9 cellular contexts compared by ENCODE assay signal in the genomic region with DNA sequence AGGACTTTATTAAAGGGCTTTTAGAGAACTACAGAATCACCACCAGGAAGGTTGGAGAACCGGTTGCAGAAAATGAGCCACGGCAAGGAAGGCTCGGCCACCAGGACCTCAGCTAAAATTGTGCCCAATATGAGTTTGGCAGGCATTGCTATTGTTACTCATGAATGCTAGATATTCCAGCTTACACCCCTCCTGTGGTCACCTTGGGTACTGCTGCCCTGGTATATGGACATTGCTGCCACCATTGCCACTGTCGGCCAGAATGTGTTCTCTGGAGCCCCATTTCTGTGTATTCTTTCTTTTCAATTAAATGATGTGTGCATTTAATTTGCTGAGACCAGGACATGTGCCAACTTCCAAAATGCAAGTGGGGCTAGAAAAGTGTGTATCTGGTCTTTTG.
DNase-seq lines count a peak whose midpoint lies in the region; ATAC-seq and TF ChIP-seq lines count a peak whose summit lies in the region.
"Had no signal": no experiment of that assay in that cellular context is flagged by ENCODE, and none has a peak within 500 bp of the region (broad histone marks: within the 10 kb centered on the region; RNA-seq: fewer than 3 reads in every experiment).

No MANE protein-coding gene starts in this region.

- peak; percentile 78 for TF ChIP-seq CTCF in WERI-Rb-1 (IDR thresholded peaks at IDR 0.05; ENCODE audit: low read depth, low read length)
- TF ChIP-seq CTCF in thyroid gland (IDR thresholded peaks at IDR 0.05), result peak in 1 of 6 experiments; percentile 40

- no peaks in the 10 kb centered on the region for H3K4me1 ChIP-seq in thyroid gland

- no peak overlapping the region for H3K4me3 ChIP-seq in WERI-Rb-1 (ENCODE audit: low read depth, low read length)
- no peak overlapping the region for H3K4me3 ChIP-seq in thyroid gland (replicated peaks in 1 of 3)

- TF ChIP-seq POLR2A in thyroid gland (IDR thresholded peaks at IDR 0.05), result no peak

- H3K4me3 Mint-ChIP-seq in activated CD8-positive, alpha-beta memory T cell treated with anti-CD3 and anti-CD28 coated beads, Interleukin-2, amount 10 ng/mL, durations not matched to agents 7 days and 5 days, result no peak overlapping the region
- H3K4me3 Mint-ChIP-seq: activated naive CD4-positive, alpha-beta T cell treated with anti-CD3 and anti-CD28 coated beads, Interleukin-2, amount 50 U/mL, for 24 hours had no signal

- CTCF ChIA-PET in activated CD8-positive, alpha-beta memory T cell treated with anti-CD3 and anti-CD28 coated beads, Interleukin-2, amount 10 ng/mL, durations not matched to agents 7 days and 5 days (lab: Charles Lee), result no interaction called here

- H3K27ac Mint-ChIP-seq in activated CD8-positive, alpha-beta memory T cell treated with anti-CD3 and anti-CD28 coated beads, Interleukin-2, amount 10 ng/mL, durations not matched to agents 7 days and 5 days, result no peak overlapping the region
- H3K27ac Mint-ChIP-seq: activated naive CD4-positive, alpha-beta T cell treated with anti-CD3 and anti-CD28 coated beads, Interleukin-2, amount 50 U/mL, for 24 hours had no signal

- no peak overlapping the region for H3K27ac ChIP-seq in WERI-Rb-1
- no peak overlapping the region for H3K27ac ChIP-seq in thyroid gland

- intact Hi-C loops in thyroid gland (cut with DNase I), result no loop called here

- H3K36me3 Mint-ChIP-seq in activated CD8-positive, alpha-beta memory T cell treated with anti-CD3 and anti-CD28 coated beads, Interleukin-2, amount 10 ng/mL, durations not matched to agents 7 days and 5 days, result no peaks in the 10 kb centered on the region
- H3K36me3 Mint-ChIP-seq: activated naive CD4-positive, alpha-beta T cell treated with anti-CD3 and anti-CD28 coated beads, Interleukin-2, amount 50 U/mL, for 24 hours had no signal

- no peaks in the 10 kb centered on the region for H3K27me3 Mint-ChIP-seq in activated CD8-positive, alpha-beta memory T cell treated with anti-CD3 and anti-CD28 coated beads, Interleukin-2, amount 10 ng/mL, durations not matched to agents 7 days and 5 days
- H3K27me3 Mint-ChIP-seq: activated naive CD4-positive, alpha-beta T cell treated with anti-CD3 and anti-CD28 coated beads, Interleukin-2, amount 50 U/mL, for 24 hours had no signal

- DNase-seq in stimulated activated CD4-positive, alpha-beta T cell treated with anti-CD3 and anti-CD28 coated beads, Interleukin-12 subunit alpha, Interleukin-12 subunit beta, amount 100 ng/mL, for 4 hours, result peak; percentile 1
- no peak for DNase-seq in stimulated activated CD4-positive, alpha-beta T cell treated with anti-CD3 and anti-CD28 coated beads, Interleukin-4, amount 100 ng/mL, for 24 hours
- peak; percentile 61 for DNase-seq in WERI-Rb-1
- DNase-seq in iPS DF 4.7 (ENCODE audit: extremely low read depth, low spot score), result peak; percentile 14
- DNase-seq in thyroid gland, result peak; percentile 3 to 13
- no peak for DNase-seq in NCI-H1436 (lab: John Stamatoyannopoulos, UW)
- DNase-seq in activated CD8-positive, alpha-beta memory T cell treated with anti-CD3 and anti-CD28 coated beads, Interleukin-2, amount 10 ng/mL, durations not matched to agents 7 days and 5 days, result no peak

- H3K4me1 Mint-ChIP-seq in activated CD8-positive, alpha-beta memory T cell treated with anti-CD3 and anti-CD28 coated beads, Interleukin-2, amount 10 ng/mL, durations not matched to agents 7 days and 5 days, result no peaks in the 10 kb centered on the region
- H3K4me1 Mint-ChIP-seq: activated naive CD4-positive, alpha-beta T cell treated with anti-CD3 and anti-CD28 coated beads, Interleukin-2, amount 50 U/mL, for 24 hours had no signal

- no peaks in the 10 kb centered on the region for H3K9me3 Mint-ChIP-seq in activated CD8-positive, alpha-beta memory T cell treated with anti-CD3 and anti-CD28 coated beads, Interleukin-2, amount 10 ng/mL, durations not matched to agents 7 days and 5 days (ENCODE audit: low read depth)

- 78 to 86% methylated on average over 4 of the region's 4 CpGs for whole genome bisulfite sequencing in thyroid gland, 2 donors

- H3K9me3 ChIP-seq in WERI-Rb-1 (ENCODE audit: severe bottlenecking), result peaks cover 4% of the 10 kb centered on the region
- H3K9me3 ChIP-seq in thyroid gland, result no peaks in the 10 kb centered on the region

- H3K27me3 ChIP-seq in WERI-Rb-1 (ENCODE audit: insufficient read depth, low read depth, severe bottlenecking), result no peaks in the 10 kb centered on the region
- no peaks in the 10 kb centered on the region for H3K27me3 ChIP-seq in thyroid gland

- ATAC-seq in HG03039 (IDR thresholded peaks at IDR 0.05; ENCODE audit: unreplicated experiment), result peak; percentile 61
- ATAC-seq in activated CD8-positive, alpha-beta memory T cell treated with anti-CD3 and anti-CD28 coated beads, Interleukin-2, amount 10 ng/mL, durations not matched to agents 7 days and 5 days, result no peak

- H3K36me3 ChIP-seq in WERI-Rb-1, result no peaks in the 10 kb centered on the region
- no peaks in the 10 kb centered on the region for H3K36me3 ChIP-seq in thyroid gland

Comparison
In these comparisons a context has a peak if more than half of its experiments do, and no peak if none do; other contexts are left out.
1. DNase-seq: peak in stimulated activated CD4-positive, alpha-beta T cell treated with anti-CD3 and anti-CD28 coated beads, Interleukin-12 subunit alpha, Interleukin-12 subunit beta, amount 100 ng/mL, for 4 hours (single experiment), WERI-Rb-1 (single experiment), iPS DF 4.7 (single experiment) and thyroid gland (2 of 2); none in stimulated activated CD4-positive, alpha-beta T cell treated with anti-CD3 and anti-CD28 coated beads, Interleukin-4, amount 100 ng/mL, for 24 hours (single experiment), NCI-H1436 (single experiment) and activated CD8-positive, alpha-beta memory T cell treated with anti-CD3 and anti-CD28 coated beads, Interleukin-2, amount 10 ng/mL, durations not matched to agents 7 days and 5 days (single experiment).